19 cellular contexts compared by ENCODE assay signal in the genomic region with DNA sequence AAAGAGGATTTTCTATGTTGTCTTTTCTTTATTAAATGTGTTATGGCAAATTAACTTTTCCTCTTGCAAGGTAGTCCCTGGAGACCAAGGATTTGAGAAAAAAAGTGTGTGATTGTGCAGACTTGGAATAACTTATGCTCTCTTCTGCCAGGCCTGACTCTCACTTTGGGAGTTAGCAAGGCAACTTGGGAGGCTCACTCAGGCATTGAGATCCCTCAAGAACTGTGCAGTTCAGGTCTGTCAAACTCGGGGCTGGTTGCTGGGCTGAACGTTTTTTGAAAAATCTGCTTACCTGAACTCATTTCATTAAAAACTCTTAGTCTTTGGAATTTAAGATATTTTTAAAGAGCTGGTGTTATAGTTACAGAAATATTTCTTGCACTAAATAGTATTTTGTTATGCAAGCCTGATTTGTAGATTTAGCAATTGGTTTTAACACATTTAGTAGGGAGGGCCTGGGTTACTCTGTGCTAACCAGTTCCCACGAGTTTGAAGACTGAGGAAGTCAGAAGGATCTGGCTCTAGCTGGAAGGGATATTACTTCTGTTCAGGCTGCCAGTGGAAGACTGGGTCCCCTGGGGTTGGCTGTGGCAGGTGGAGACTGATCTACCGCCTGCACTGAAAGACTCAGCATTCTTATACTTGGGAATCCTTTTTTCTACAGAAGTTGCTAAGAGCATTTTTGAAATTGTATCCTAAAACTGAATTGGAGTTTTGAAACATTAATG.
"Had no signal": no experiment of that assay in that cellular context is flagged by ENCODE, and none has a peak within 500 bp of the region (broad histone marks: within the 10 kb centered on the region; RNA-seq: fewer than 3 reads in every experiment).

No MANE protein-coding gene starts in this region.

- H3K4me3 Mint-ChIP-seq: activated CD4-positive, alpha-beta T cell treated with anti-CD3 and anti-CD28 coated beads, Interleukin-2, amount 10 ng/mL, durations not matched to agents 24 days and 14 days; activated CD8-positive, alpha-beta T cell treated with anti-CD3 and anti-CD28 coated beads for 36 hours; activated naive CD4-positive, alpha-beta T cell treated with anti-CD3 and anti-CD28 coated beads for 36 hours; activated T-cell treated with anti-CD3 and anti-CD28 coated beads, Interleukin-2, amount 50 U/mL, for 24 hours; memory B cell; naive thymus-derived CD4-positive, alpha-beta T cell had no signal

- H3K4me1 ChIP-seq: body of pancreas, left lung had no signal

- H3K27me3 Mint-ChIP-seq: activated CD4-positive, alpha-beta T cell treated with anti-CD3 and anti-CD28 coated beads, Interleukin-2, amount 10 ng/mL, durations not matched to agents 24 days and 14 days; memory B cell had no signal

- H3K36me3 Mint-ChIP-seq: memory B cell; naive thymus-derived CD4-positive, alpha-beta T cell had no signal

- H3K27me3 ChIP-seq: body of pancreas, heart left ventricle, left lung, ovary had no signal

- H3K9me3 ChIP-seq: body of pancreas, mucosa of descending colon, ovary had no signal

- H3K36me3 ChIP-seq: heart left ventricle, left lung, ovary had no signal

- H3K27ac Mint-ChIP-seq: activated CD4-positive, alpha-beta T cell treated with anti-CD3 and anti-CD28 coated beads, Interleukin-2, amount 10 ng/mL, durations not matched to agents 24 days and 14 days; activated CD8-positive, alpha-beta T cell treated with anti-CD3 and anti-CD28 coated beads for 36 hours; activated naive CD4-positive, alpha-beta T cell treated with anti-CD3 and anti-CD28 coated beads for 36 hours; activated T-cell treated with anti-CD3 and anti-CD28 coated beads, Interleukin-2, amount 50 U/mL, for 24 hours; activated T-helper 2 cell treated with anti-CD3 and anti-CD28 coated beads, Interferon-gamma antibody, Interleukin-2, Interleukin-4, amounts not matched to agents 10 μg/mL and 5 μg/mL and 100 μg/mL, durations not matched to agents 14 hours and 24 hours and 36 hours; memory B cell; naive thymus-derived CD4-positive, alpha-beta T cell had no signal

- ATAC-seq: activated CD8-positive, alpha-beta T cell treated with anti-CD3 and anti-CD28 coated beads for 36 hours; body of pancreas; heart left ventricle; left lung; mucosa of descending colon; naive thymus-derived CD4-positive, alpha-beta T cell had no signal

- H3K27ac ChIP-seq: body of pancreas, heart left ventricle, left lung, ovary had no signal

- H3K9me3 Mint-ChIP-seq: activated CD4-positive, alpha-beta T cell treated with anti-CD3 and anti-CD28 coated beads, Interleukin-2, amount 10 ng/mL, durations not matched to agents 24 days and 14 days; activated CD8-positive, alpha-beta T cell treated with anti-CD3 and anti-CD28 coated beads for 36 hours; activated T-cell treated with anti-CD3 and anti-CD28 coated beads, Interleukin-2, amount 50 U/mL, for 24 hours; activated T-helper 2 cell treated with anti-CD3 and anti-CD28 coated beads, Interferon-gamma antibody, Interleukin-2, Interleukin-4, amounts not matched to agents 10 μg/mL and 5 μg/mL and 100 μg/mL, durations not matched to agents 14 hours and 24 hours and 36 hours had no signal

- DNase-seq: activated CD4-positive, alpha-beta T cell treated with anti-CD3 and anti-CD28 coated beads, Interleukin-2, amount 10 ng/mL, durations not matched to agents 24 days and 14 days; activated CD4-positive, CD25-positive, alpha-beta regulatory T cell; activated CD8-positive, alpha-beta T cell treated with anti-CD3 and anti-CD28 coated beads for 36 hours; activated naive CD4-positive, alpha-beta T cell treated with anti-CD3 and anti-CD28 coated beads for 36 hours; activated T-cell treated with anti-CD3 and anti-CD28 coated beads, Interleukin-2, amount 50 U/mL, for 24 hours; body of pancreas; central memory CD4-positive, alpha-beta T cell; erythroblast; foreskin melanocyte; kidney; left lung; mucosa of descending colon; naive thymus-derived CD4-positive, alpha-beta T cell; ovary; stimulated activated CD8-positive, alpha-beta memory T cell treated with anti-CD3 and anti-CD28 coated beads, Interleukin-4, amount 100 ng/mL, for 48 hours; stimulated activated naive CD4-positive, alpha-beta T cell had no signal

- H3K4me1 Mint-ChIP-seq: activated CD4-positive, alpha-beta T cell treated with anti-CD3 and anti-CD28 coated beads, Interleukin-2, amount 10 ng/mL, durations not matched to agents 24 days and 14 days; memory B cell had no signal

- H3K4me3 ChIP-seq: body of pancreas, heart left ventricle, left lung, mucosa of descending colon, ovary had no signal
